In the genomic region with DNA sequence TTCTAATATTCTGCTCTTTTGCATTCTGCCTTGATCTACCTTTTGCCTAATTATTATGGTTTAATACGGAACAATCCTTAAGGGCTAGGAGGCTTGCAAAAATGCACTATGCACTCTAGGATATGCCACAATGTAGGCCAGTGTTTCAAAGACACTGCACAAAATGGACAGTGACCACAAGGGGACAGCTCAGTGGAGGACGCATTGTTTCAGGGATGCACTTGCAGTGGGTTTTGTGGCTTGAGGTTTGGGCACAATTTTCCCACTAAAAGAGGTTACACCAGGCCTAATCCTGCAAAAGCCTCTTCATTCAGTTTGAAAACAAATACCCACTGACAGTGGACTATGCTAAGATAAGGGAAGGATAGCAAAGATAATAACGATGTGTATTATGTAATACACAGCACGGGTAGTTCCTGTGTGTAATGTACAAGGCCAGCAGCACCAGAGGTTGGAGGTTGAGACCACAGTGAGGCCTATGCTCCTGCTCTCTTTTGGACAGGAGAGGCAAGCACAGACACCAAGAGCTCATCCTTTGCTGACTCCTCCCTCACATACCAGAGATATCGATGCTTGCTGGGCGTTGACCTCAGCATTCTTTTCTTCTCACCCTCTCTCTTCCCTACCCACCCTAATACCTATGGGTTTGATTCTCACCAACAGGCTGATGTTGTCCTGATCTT, we compare ENCODE assay signal across 2 cellular contexts.
TF ChIP-seq lines count a peak whose summit lies in the region.

No MANE protein-coding gene starts in this region.

TF ChIP-seq in IMR-90, 13 proteins besides CTCF, POLR2A, EP300 and RAD21:
- no peak for TF ChIP-seq SMC3 (IDR thresholded peaks at IDR 0.05; ENCODE audit: low read depth, low read length)
- TF ChIP-seq RCOR1 (IDR thresholded peaks at IDR 0.05; ENCODE audit: insufficient replicate concordance, low read length), result no peak
- TF ChIP-seq RFX5 (IDR thresholded peaks at IDR 0.05; ENCODE audit: low read depth, low read length), result no peak
- TF ChIP-seq MAZ (IDR thresholded peaks at IDR 0.05; ENCODE audit: borderline replicate concordance, low read depth, low read length), result no peak
- no peak for TF ChIP-seq ELK1 (IDR thresholded peaks at IDR 0.05; ENCODE audit: borderline replicate concordance, low read depth, low read length)
- TF ChIP-seq CEBPB (IDR thresholded peaks at IDR 0.05; ENCODE audit: low read depth, low read length), result 0 out of 2 replicates have a peak, but pooled peaks have one; percentile 10
- no peak for TF ChIP-seq NFE2L2 (IDR thresholded peaks at IDR 0.05; ENCODE audit: low read depth, low read length)

TF ChIP-seq in K562, 482 proteins besides CTCF, POLR2A, EP300 and RAD21:
- TF ChIP-seq CBX3 (IDR thresholded peaks at IDR 0.05; ENCODE audit: borderline replicate concordance in 1 of 2, low read length in 2 of 2) (no peak), HBP1 (CRISPR knock-in tag; IDR thresholded peaks at IDR 0.05) (0 out of 2 replicates have a peak, but pooled peaks have one; percentile 31), SOX6 (IDR thresholded peaks at IDR 0.05) (0 out of 2 replicates have a peak, but pooled peaks have one; percentile 10), CTBP1 (IDR thresholded peaks at IDR 0.05; ENCODE audit: borderline replicate concordance) (peak; percentile 37; the same call in 1 of the 2 replicates)
TF ChIP-seq in K562: peak in this region for 3.
